ENCODE assay signal across 9 cellular contexts in genomic region chr12:2064078-2064507, GRCh38. TPM values are rescaled to one million over a fixed set of nuclear protein-coding genes. Genes with fewer than 3 reads are reported as not detected.
DNase-seq lines count a peak whose midpoint lies in the region; ATAC-seq and TF ChIP-seq lines count a peak whose summit lies in the region.
"Had no signal": no experiment of that assay in that cellular context is flagged by ENCODE, and none has a peak within 500 bp of the region (broad histone marks: within the 10 kb centered on the region; RNA-seq: fewer than 3 reads in every experiment).

No MANE protein-coding gene starts in this region.

- H3K4me3 ChIP-seq in right cardiac atrium (ENCODE audit: low read length) (no peak overlapping the region), upper lobe of left lung (peak overlapping the region in 2 of 4 donors; percentile 9 to 17)

- H3K9me3 Mint-ChIP-seq in activated T-cell treated with anti-CD3 and anti-CD28 coated beads, Interleukin-2, amount 50 U/mL, for 4 hours, result no peaks in the 10 kb centered on the region
- H3K9me3 Mint-ChIP-seq in T-helper 1 cell treated with Interleukin-12 subunit alpha and Interleukin-12 subunit beta and Interleukin-4 antibody, amounts not matched to agents 30 μg/mL and 1 μg/mL, for 36 hours, result peaks cover under 1% of the 10 kb centered on the region

- peak overlapping the region; percentile 84 for H3K27ac Mint-ChIP-seq in T-helper 1 cell treated with Interleukin-12 subunit alpha and Interleukin-12 subunit beta and Interleukin-4 antibody, amounts not matched to agents 30 μg/mL and 1 μg/mL, for 36 hours

- peaks cover 18% of the 10 kb centered on the region for H3K27me3 Mint-ChIP-seq in activated T-cell treated with anti-CD3 and anti-CD28 coated beads, Interleukin-2, amount 50 U/mL, for 4 hours (ENCODE audit: low read depth)
- H3K27me3 Mint-ChIP-seq in T-helper 1 cell treated with Interleukin-12 subunit alpha and Interleukin-12 subunit beta and Interleukin-4 antibody, amounts not matched to agents 30 μg/mL and 1 μg/mL, for 36 hours (ENCODE audit: low read depth), result peaks cover 26% of the 10 kb centered on the region

- peaks cover 11% of the 10 kb centered on the region for H3K4me1 Mint-ChIP-seq in activated T-cell treated with anti-CD3 and anti-CD28 coated beads, Interleukin-2, amount 50 U/mL, for 4 hours (ENCODE audit: low read depth)
- peaks cover 10% of the 10 kb centered on the region for H3K4me1 Mint-ChIP-seq in T-helper 1 cell treated with Interleukin-12 subunit alpha and Interleukin-12 subunit beta and Interleukin-4 antibody, amounts not matched to agents 30 μg/mL and 1 μg/mL, for 36 hours (ENCODE audit: low read depth)

- H3K4me1 ChIP-seq in right cardiac atrium (ENCODE audit: control insufficient read depth, insufficient read depth, low read length), result peaks cover 8% of the 10 kb centered on the region
- peaks cover 0 to 16% (median 5%) of the 10 kb centered on the region in 4 donors for H3K4me1 ChIP-seq in upper lobe of left lung

- H3K9me3 ChIP-seq in right cardiac atrium (ENCODE audit: control insufficient read depth, low read length) (no peaks in the 10 kb centered on the region), upper lobe of left lung (no peaks in the 10 kb centered on the region)

- no peak for TF ChIP-seq EP300 in upper lobe of left lung (IDR thresholded peaks at IDR 0.05)

- no peak overlapping the region for H3K27ac ChIP-seq in right cardiac atrium (ENCODE audit: low read length)
- peak overlapping the region in 3 of 4 donors; percentile 57 to 82 (median 68) for H3K27ac ChIP-seq in upper lobe of left lung

- no peak for DNase-seq in activated T-cell treated with anti-CD3 and anti-CD28 coated beads, Interleukin-2, amount 50 U/mL, for 4 hours
- no peak for DNase-seq in activated T-cell treated with anti-CD3 and anti-CD28 coated beads, Interleukin-2, amount 50 U/mL, for 1 hour
- DNase-seq in right cardiac atrium, result no peak
- no peak for DNase-seq in upper lobe of left lung
- no peak for DNase-seq in ureter (ENCODE audit: low spot score)
- DNase-seq in mesenteric fat pad (ENCODE audit: low spot score), result no peak
- DNase-seq: foreskin melanocyte had no signal

- ATAC-seq in activated T-cell treated with anti-CD3 and anti-CD28 coated beads, Interleukin-2, amount 50 U/mL, for 4 hours, result peak; percentile 74 to 76
- ATAC-seq in right cardiac atrium (peak; percentile 20 to 44), upper lobe of left lung (ENCODE audit: low FRiP score in 2 of 2) (peak in 1 of 2 donors; percentile 42), GM21390 (IDR thresholded peaks at IDR 0.05; ENCODE audit: unreplicated experiment) (no peak)

- TF ChIP-seq CTCF in upper lobe of left lung (IDR thresholded peaks at IDR 0.05), result no peak

- 29% methylated on average over 5 of the region's 5 CpGs for WGBS in right cardiac atrium
- WGBS in upper lobe of left lung, 2 donors, result 17 to 29% methylated on average over 5 of the region's 5 CpGs

- H3K27me3 ChIP-seq in right cardiac atrium (ENCODE audit: control insufficient read depth, insufficient read depth), result no peaks in the 10 kb centered on the region
- no peaks in the 10 kb centered on the region for H3K27me3 ChIP-seq in upper lobe of left lung

- intact Hi-C loops in right cardiac atrium (cut with DNase I), result no loop called here

- peak overlapping the region; percentile 71 for H3K4me3 Mint-ChIP-seq in activated T-cell treated with anti-CD3 and anti-CD28 coated beads, Interleukin-2, amount 50 U/mL, for 4 hours
- H3K4me3 Mint-ChIP-seq in T-helper 1 cell treated with Interleukin-12 subunit alpha and Interleukin-12 subunit beta and Interleukin-4 antibody, amounts not matched to agents 30 μg/mL and 1 μg/mL, for 36 hours, result peak overlapping the region; percentile 47

- H3K36me3 Mint-ChIP-seq in activated T-cell treated with anti-CD3 and anti-CD28 coated beads, Interleukin-2, amount 50 U/mL, for 4 hours (ENCODE audit: insufficient read depth), result no peaks in the 10 kb centered on the region
- no peaks in the 10 kb centered on the region for H3K36me3 Mint-ChIP-seq in T-helper 1 cell treated with Interleukin-12 subunit alpha and Interleukin-12 subunit beta and Interleukin-4 antibody, amounts not matched to agents 30 μg/mL and 1 μg/mL, for 36 hours (ENCODE audit: low read depth)

- no peak for TF ChIP-seq POLR2A in upper lobe of left lung (IDR thresholded peaks at IDR 0.05)

- H3K36me3 ChIP-seq in upper lobe of left lung, result no peaks in the 10 kb centered on the region

RNA-seq across cellular contexts. Expression of gene CACNA1C, which starts 11.3 kb away (rescaled TPM):
- total RNA-seq in activated T-cell treated with anti-CD3 and anti-CD28 coated beads, Interleukin-2, amount 50 U/mL, for 4 hours, result under 1 TPM; 0.03 to 0.08 (median 0.03) TPM
- 100 to 1,000 TPM; 111 to 163 (median 124) TPM for total RNA-seq in right cardiac atrium
- 34.6 TPM for polyA plus RNA-seq in right cardiac atrium
- total RNA-seq in upper lobe of left lung, result 10 to 100 TPM in 2 of 6 donors, 1 to 10 TPM in 4; 5.2 to 45.1 (median 8.8) TPM
- 30.1 TPM for total RNA-seq in ureter
- 6.8 TPM for total RNA-seq in mesenteric fat pad

RNA-seq across cellular contexts. Expression of gene DCP1B, which starts 59.8 kb away (rescaled TPM):
- 10 to 100 TPM in 1 of 3 donors, 1 to 10 TPM in 2; 8.1 to 11.4 (median 9.2) TPM for total RNA-seq in activated T-cell treated with anti-CD3 and anti-CD28 coated beads, Interleukin-2, amount 50 U/mL, for 4 hours
- 1 to 10 TPM; 3.5 to 4.8 (median 3.6) TPM for total RNA-seq in right cardiac atrium
- polyA plus RNA-seq in right cardiac atrium, result 3.4 TPM
- 10 to 100 TPM in 5 of 6 donors, 1 to 10 TPM in 1; 5.5 to 30.4 (median 12.2) TPM for total RNA-seq in upper lobe of left lung
- total RNA-seq in ureter, result 24.3 TPM
- 8.0 TPM for total RNA-seq in mesenteric fat pad
